Comparison of ENCODE assay signal across 16 cellular contexts in the genomic region with DNA sequence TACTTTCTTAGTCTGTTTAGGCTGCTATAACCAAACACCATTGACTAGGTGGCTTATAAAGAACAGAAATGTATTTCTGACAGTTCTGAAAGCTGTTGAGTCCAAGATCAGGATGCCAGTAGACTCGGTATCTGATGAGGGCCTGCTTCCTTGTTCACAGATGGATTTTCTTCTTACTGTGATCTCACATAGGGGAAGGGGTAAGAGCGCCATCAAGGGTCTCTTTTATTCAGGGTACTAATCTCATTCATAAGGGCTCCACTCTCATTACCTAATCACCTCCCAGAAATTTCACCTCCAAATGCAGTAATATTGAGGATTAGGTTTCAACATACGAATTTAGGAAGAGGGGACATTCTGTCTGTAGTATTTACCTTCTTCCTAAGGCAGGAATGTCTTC.
"Had no signal": no experiment of that assay in that cellular context is flagged by ENCODE, and none has a peak within 500 bp of the region (broad histone marks: within the 10 kb centered on the region; RNA-seq: fewer than 3 reads in every experiment).

No MANE protein-coding gene starts in this region.

- H3K36me3 ChIP-seq: colonic mucosa, heart left ventricle, ovary, right atrium auricular region had no signal

- H3K9me3 ChIP-seq: colonic mucosa, heart left ventricle, mucosa of descending colon, ovary, right atrium auricular region had no signal

- H3K27me3 ChIP-seq: colonic mucosa, heart left ventricle, ovary, right atrium auricular region had no signal

- H3K4me3 ChIP-seq: colonic mucosa, heart left ventricle, mucosa of descending colon, ovary, right atrium auricular region had no signal

- DNase-seq: colonic mucosa; dermis blood vessel endothelial cell; foreskin melanocyte; heart left ventricle; hippocampal formation; kidney glomerular epithelial cell; mammary epithelial cell; mucosa of descending colon; nucleus accumbens; ovary; small intestine; stimulated activated CD4-positive, alpha-beta T cell treated with anti-CD3 and anti-CD28 coated beads, Interleukin-2, amount 100 ng/mL, for 48 hours; stimulated activated naive CD4-positive, alpha-beta T cell treated with Interleukin-2 at 50 U/mL for 16 hours; trophoblast cell had no signal

- H3K4me1 ChIP-seq: colonic mucosa, heart left ventricle, right atrium auricular region had no signal

- ATAC-seq: heart left ventricle; mucosa of descending colon; naive thymus-derived CD8-positive, alpha-beta T cell had no signal

- H3K27ac ChIP-seq: colonic mucosa, heart left ventricle, ovary, right atrium auricular region had no signal
